ENCODE assay signal across 8 cellular contexts in the genomic region with DNA sequence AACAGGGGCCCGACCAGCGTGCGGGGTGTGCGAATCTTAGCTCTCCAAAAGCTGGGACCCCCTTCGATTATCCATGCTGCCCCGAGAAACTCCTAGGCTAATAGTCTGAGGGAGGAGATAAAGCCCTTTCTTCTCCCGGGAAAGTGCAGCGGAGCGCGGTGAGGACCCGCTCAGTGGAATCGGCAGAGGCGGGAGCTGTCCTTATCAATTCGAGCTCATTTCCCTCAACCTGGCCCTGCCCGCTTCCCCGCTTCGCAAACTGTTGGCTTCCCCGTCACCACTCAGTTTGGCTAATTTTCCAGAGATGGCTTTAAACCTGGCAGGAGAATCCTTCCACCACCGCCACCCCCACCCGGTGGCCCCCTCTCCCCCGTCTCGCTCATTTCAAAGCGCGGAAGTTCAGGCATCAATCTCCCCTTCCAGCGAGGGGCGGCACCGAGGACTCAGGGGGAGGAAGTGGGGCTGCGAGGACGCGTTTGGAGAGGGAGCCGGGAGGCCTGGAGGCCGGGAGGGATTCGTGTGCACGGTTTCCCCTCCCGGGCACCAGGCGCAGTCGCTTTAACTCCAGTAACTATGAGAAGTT. TPM values are rescaled to one million over a fixed set of nuclear protein-coding genes. Genes with fewer than 3 reads are reported as not detected.
A peak's percentile ranks its signal among the peaks of the same experiment; 100 is the strongest.
DNase-seq lines count a peak whose midpoint lies in the region; ATAC-seq and TF ChIP-seq lines count a peak whose summit lies in the region.

No MANE protein-coding gene starts in this region.

- H3K36me3 ChIP-seq in HEK293 (ENCODE audit: control insufficient read depth in 2 of 2, insufficient read depth in 1 of 2, low read length in 2 of 2) (no peaks in the 10 kb centered on the region), gastrocnemius medialis (no peaks in the 10 kb centered on the region), GM23248 (ENCODE audit: low read depth) (no peaks in the 10 kb centered on the region)

- peaks cover 3% of the 10 kb centered on the region; the same call in 1 of the 2 replicates for H3K4me1 ChIP-seq in HEK293 (ENCODE audit: control insufficient read depth, insufficient read depth, low read length)
- H3K4me1 ChIP-seq in gastrocnemius medialis = peaks cover 7 to 11% of the 10 kb centered on the region in 2 donors
- H3K4me1 ChIP-seq in GM23248 (ENCODE audit: insufficient read depth) = no peaks in the 10 kb centered on the region

- in situ Hi-C loops in gastrocnemius medialis (cut with MboI; ENCODE audit: low sequenced_read_pairs in 4 of 4) (no loop called here), GM23248 (cut with MboI) (no loop called here)

- ATAC-seq in gastrocnemius medialis = peak in 1 of 2 donors; percentile 24
- ATAC-seq in HG02970 (IDR thresholded peaks at IDR 0.05; ENCODE audit: low FRiP score, unreplicated experiment) = no peak
- ATAC-seq in HG03045 (IDR thresholded peaks at IDR 0.05; ENCODE audit: unreplicated experiment) = no peak
- no peak for ATAC-seq in GM21423 (IDR thresholded peaks at IDR 0.05; ENCODE audit: unreplicated experiment)

- TF ChIP-seq POLR2A in gastrocnemius medialis (IDR thresholded peaks at IDR 0.05) = no peak

- POLR2A ChIA-PET in HEK293 (lab: Yijun Ruan, JAX) = interaction anchor here (0.7 to 1.3 kb wide), 3 partner anchors 64 to 300 kb away, joined by 3 to 4 read pairs (median 3); partner anchors contain the start of gene GAREM1

- peak; percentile 8; the same call in 1 of the 2 replicates for TF ChIP-seq CTCF in HEK293 (tag by site-specific recombination; IDR thresholded peaks at IDR 0.05)
- no peak for TF ChIP-seq CTCF in gastrocnemius medialis (IDR thresholded peaks at IDR 0.05 in 4 of 5, conservative IDR thresholded peaks at IDR 0.05 in 1 of 5)

- peaks cover 21 to 47% (median 40%) of the 10 kb centered on the region in 3 donors for H3K27me3 ChIP-seq in gastrocnemius medialis
- H3K27me3 ChIP-seq in GM23248 (replicated peaks; ENCODE audit: insufficient read depth) = peaks cover 37% of the 10 kb centered on the region

- WGBS in GM23248 (ENCODE audit: low coverage in 1 of 2, low lambda C conversion rate in 2 of 2, missing lambda C conversion rate in 2 of 2), 2 experiments = 3 to 5% methylated on average over 34 to 37 of the region's 37 CpGs

- H3K9me2 ChIP-seq in GM23248 (ENCODE audit: insufficient read depth) = no peaks in the 10 kb centered on the region

- no peaks in the 10 kb centered on the region for H3K79me2 ChIP-seq in GM23248 (ENCODE audit: insufficient read depth)

- intact Hi-C loops in gastrocnemius medialis (cut with DNase I; ENCODE audit: low total_unique reads) = no loop called here

- H3K9me3 ChIP-seq in HEK293 (ENCODE audit: control insufficient read depth, insufficient read depth, low read depth, low read length) (no peaks in the 10 kb centered on the region), gastrocnemius medialis (no peaks in the 10 kb centered on the region), GM23248 (ENCODE audit: low read depth) (no peaks in the 10 kb centered on the region)

- H4K20me1 ChIP-seq in GM23248 (ENCODE audit: insufficient read depth) = no peaks in the 10 kb centered on the region

- H3K27ac ChIP-seq in HEK293 (ENCODE audit: extremely low read depth, low read depth, low read length) (peak overlapping the region; percentile 74), gastrocnemius medialis (no peak overlapping the region), GM23248 (no peak overlapping the region)

- no peak overlapping the region for H3K4me2 ChIP-seq in GM23248 (ENCODE audit: unreplicated experiment)

- no peak overlapping the region for H2AFZ ChIP-seq in GM23248

- H3K4me3 ChIP-seq in HEK293 (ENCODE audit: low read depth, low read length) (peak overlapping the region; percentile 51), gastrocnemius medialis (peak overlapping the region; percentile 31 to 65 (median 48)), GM23248 (no peak overlapping the region)

- H3K9ac ChIP-seq in GM23248 = no peak overlapping the region

- CTCF ChIA-PET in HEK293 (lab: Yijun Ruan, JAX) = interaction anchor here (1.6 kb wide), 1 partner anchor 57 kb away, joined by 7 read pairs; no protein-coding TSS in a partner anchor

- no peaks in the 10 kb centered on the region for H3F3A ChIP-seq in GM23248 (ENCODE audit: insufficient read depth)

- peak; percentile 35 for DNase-seq in RKO (ENCODE audit: low spot score)
- peak; percentile 11 for DNase-seq in glomerular visceral epithelial cell (ENCODE audit: extremely low spot score)
- no peak for DNase-seq in gastrocnemius medialis
- DNase-seq in GM23248 = no peak

TF ChIP-seq in HEK293, 187 proteins besides CTCF, POLR2A, EP300 and RAD21 (continues in another document):
- TF ChIP-seq GLIS2 (tag by site-specific recombination; IDR thresholded peaks at IDR 0.05) (peak; percentile 69), PRDM1 (tag by site-specific recombination; IDR thresholded peaks at IDR 0.05) (0 out of 2 replicates have a peak, but pooled peaks have one; percentile 15), ZNF174 (tag by site-specific recombination; IDR thresholded peaks at IDR 0.05) (no peak), KLF9 (tag by site-specific recombination; IDR thresholded peaks at IDR 0.05; ENCODE audit: low read depth) (peak; percentile 42; the same call in 1 of the 2 replicates), ZBTB26 (tag by site-specific recombination; optimal IDR thresholded peaks at IDR 0.05) (peak; percentile 45), ZNF660 (tag by site-specific recombination; IDR thresholded peaks at IDR 0.05) (no peak), ZXDB (tag by site-specific recombination; IDR thresholded peaks at IDR 0.05) (peak; percentile 52; the same call in 1 of the 2 replicates), ZNF404 (tag by site-specific recombination; IDR thresholded peaks at IDR 0.05) (no peak), ZNF335 (tag by site-specific recombination; conservative IDR thresholded peaks at IDR 0.05) (peak; percentile 91)
- TF ChIP-seq, protein P1, sequence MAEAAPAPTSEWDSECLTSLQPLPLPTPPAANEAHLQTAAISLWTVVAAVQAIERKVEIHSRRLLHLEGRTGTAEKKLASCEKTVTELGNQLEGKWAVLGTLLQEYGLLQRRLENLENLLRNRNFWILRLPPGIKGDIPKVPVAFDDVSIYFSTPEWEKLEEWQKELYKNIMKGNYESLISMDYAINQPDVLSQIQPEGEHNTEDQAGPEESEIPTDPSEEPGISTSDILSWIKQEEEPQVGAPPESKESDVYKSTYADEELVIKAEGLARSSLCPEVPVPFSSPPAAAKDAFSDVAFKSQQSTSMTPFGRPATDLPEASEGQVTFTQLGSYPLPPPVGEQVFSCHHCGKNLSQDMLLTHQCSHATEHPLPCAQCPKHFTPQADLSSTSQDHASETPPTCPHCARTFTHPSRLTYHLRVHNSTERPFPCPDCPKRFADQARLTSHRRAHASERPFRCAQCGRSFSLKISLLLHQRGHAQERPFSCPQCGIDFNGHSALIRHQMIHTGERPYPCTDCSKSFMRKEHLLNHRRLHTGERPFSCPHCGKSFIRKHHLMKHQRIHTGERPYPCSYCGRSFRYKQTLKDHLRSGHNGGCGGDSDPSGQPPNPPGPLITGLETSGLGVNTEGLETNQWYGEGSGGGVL (tag by site-specific recombination; IDR thresholded peaks at IDR 0.05) = peak; percentile 92
- TF ChIP-seq, protein P2, sequence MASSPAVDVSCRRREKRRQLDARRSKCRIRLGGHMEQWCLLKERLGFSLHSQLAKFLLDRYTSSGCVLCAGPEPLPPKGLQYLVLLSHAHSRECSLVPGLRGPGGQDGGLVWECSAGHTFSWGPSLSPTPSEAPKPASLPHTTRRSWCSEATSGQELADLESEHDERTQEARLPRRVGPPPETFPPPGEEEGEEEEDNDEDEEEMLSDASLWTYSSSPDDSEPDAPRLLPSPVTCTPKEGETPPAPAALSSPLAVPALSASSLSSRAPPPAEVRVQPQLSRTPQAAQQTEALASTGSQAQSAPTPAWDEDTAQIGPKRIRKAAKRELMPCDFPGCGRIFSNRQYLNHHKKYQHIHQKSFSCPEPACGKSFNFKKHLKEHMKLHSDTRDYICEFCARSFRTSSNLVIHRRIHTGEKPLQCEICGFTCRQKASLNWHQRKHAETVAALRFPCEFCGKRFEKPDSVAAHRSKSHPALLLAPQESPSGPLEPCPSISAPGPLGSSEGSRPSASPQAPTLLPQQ (tag by site-specific recombination; IDR thresholded peaks at IDR 0.05) = peak; percentile 52; the same call in 1 of the 2 replicates

RNA-seq across cellular contexts. Expression of gene KLHL14, which starts 1.6 kb away (rescaled TPM):
- total RNA-seq in gastrocnemius medialis = under 1 TPM in 1 of 4 donors, not detected in 3; 0.04 TPM
- not detected in 2 replicates for total RNA-seq in GM23248 (2014; rRNA removed; shearing (Covaris generic))
- polyA plus RNA-seq in GM23248 (2016; fragmentation: Nextera tagmentation; extraction: Ambion mirVana) = not detected in 2 replicates

Comparison
In these comparisons a context has a peak if more than half of its experiments do, and no peak if none do; other contexts are left out.
1. DNase-seq: peak in RKO (single experiment) and glomerular visceral epithelial cell (single experiment); none in gastrocnemius medialis (0 of 2) and GM23248 (single experiment).